In genomic region chr1:119318466-119319309, GRCh38 we compare ENCODE assay signal across 13 cellular contexts. TPM values are rescaled to one million over a fixed set of nuclear protein-coding genes. Genes with fewer than 3 reads are reported as not detected.
DNase-seq lines count a peak whose midpoint lies in the region; ATAC-seq and TF ChIP-seq lines count a peak whose summit lies in the region.
"Had no signal": no experiment of that assay in that cellular context is flagged by ENCODE, and none has a peak within 500 bp of the region (broad histone marks: within the 10 kb centered on the region; RNA-seq: fewer than 3 reads in every experiment).

No MANE protein-coding gene starts in this region.

- DNase-seq in activated CD8-positive, alpha-beta memory T cell treated with anti-CD3 and anti-CD28 coated beads, Interleukin-2, amount 10 ng/mL, durations not matched to agents 7 days and 5 days, result peak; percentile 45
- DNase-seq in activated CD8-positive, alpha-beta memory T cell treated with anti-CD3 and anti-CD28 coated beads, Interleukin-2, amount 50 U/mL, for 4 hours, result no peak
- no peak for DNase-seq in stimulated activated naive CD8-positive, alpha-beta T cell treated with anti-CD3 and anti-CD28 coated beads, Interleukin-15, Interleukin-2, amounts not matched to agents 100 U/mL and 50 U/mL, for 24 hours
- no peak for DNase-seq in mesenteric fat pad (ENCODE audit: low spot score)
- DNase-seq in sigmoid colon, result no peak
- no peak for DNase-seq in activated T-cell treated with anti-CD3 and anti-CD28 coated beads, Interleukin-2, amount 50 U/mL, for 1 hour
- DNase-seq: ACHN, NCI-H446 treated with DMSO at 0.1 percent for 48 hours had no signal

- peaks cover under 1% of the 10 kb centered on the region for H3K27me3 Mint-ChIP-seq in activated CD8-positive, alpha-beta memory T cell treated with anti-CD3 and anti-CD28 coated beads, Interleukin-2, amount 10 ng/mL, durations not matched to agents 7 days and 5 days

- no peak overlapping the region for H3K4me3 ChIP-seq in sigmoid colon

- no peak overlapping the region for H3K4me3 Mint-ChIP-seq in activated CD8-positive, alpha-beta memory T cell treated with anti-CD3 and anti-CD28 coated beads, Interleukin-2, amount 10 ng/mL, durations not matched to agents 7 days and 5 days
- H3K4me3 Mint-ChIP-seq: WTC11 had no signal

- CTCF ChIA-PET in activated CD8-positive, alpha-beta memory T cell treated with anti-CD3 and anti-CD28 coated beads, Interleukin-2, amount 10 ng/mL, durations not matched to agents 7 days and 5 days (lab: Charles Lee), result no interaction called here

- H3K27ac Mint-ChIP-seq in activated CD8-positive, alpha-beta memory T cell treated with anti-CD3 and anti-CD28 coated beads, Interleukin-2, amount 10 ng/mL, durations not matched to agents 7 days and 5 days, result no peak overlapping the region
- H3K27ac Mint-ChIP-seq: WTC11 had no signal

- no peaks in the 10 kb centered on the region for H3K36me3 Mint-ChIP-seq in activated CD8-positive, alpha-beta memory T cell treated with anti-CD3 and anti-CD28 coated beads, Interleukin-2, amount 10 ng/mL, durations not matched to agents 7 days and 5 days

- intact Hi-C loops in sigmoid colon (cut with DNase I), result no loop called here

- peak overlapping the region in 1 of 4 donors; percentile 16 for H3K27ac ChIP-seq in sigmoid colon

- peaks cover 0 to 40% (median 20%) of the 10 kb centered on the region in 4 donors for H3K4me1 ChIP-seq in sigmoid colon

- peaks cover 6% of the 10 kb centered on the region for H3K4me1 Mint-ChIP-seq in activated CD8-positive, alpha-beta memory T cell treated with anti-CD3 and anti-CD28 coated beads, Interleukin-2, amount 10 ng/mL, durations not matched to agents 7 days and 5 days

- no peaks in the 10 kb centered on the region for H3K9me3 Mint-ChIP-seq in activated CD8-positive, alpha-beta memory T cell treated with anti-CD3 and anti-CD28 coated beads, Interleukin-2, amount 10 ng/mL, durations not matched to agents 7 days and 5 days (ENCODE audit: low read depth)
- H3K9me3 Mint-ChIP-seq: WTC11 had no signal

- TF ChIP-seq POLR2A in sigmoid colon (IDR thresholded peaks at IDR 0.05), result no peak

- H3K27me3 ChIP-seq in sigmoid colon, result no peaks in the 10 kb centered on the region

- no peak for TF ChIP-seq CTCF in sigmoid colon (IDR thresholded peaks at IDR 0.05)

- H3K9me3 ChIP-seq in sigmoid colon, result no peaks in the 10 kb centered on the region

- no peak for TF ChIP-seq EP300 in sigmoid colon (IDR thresholded peaks at IDR 0.05)

- peak; percentile 75 for ATAC-seq in activated CD8-positive, alpha-beta memory T cell treated with anti-CD3 and anti-CD28 coated beads, Interleukin-2, amount 10 ng/mL, durations not matched to agents 7 days and 5 days
- ATAC-seq in GM21576 (IDR thresholded peaks at IDR 0.05; ENCODE audit: unreplicated experiment) (peak; percentile 68), HG03159 (IDR thresholded peaks at IDR 0.05; ENCODE audit: unreplicated experiment) (peak; percentile 61)
- peak; percentile 55 for ATAC-seq in stimulated activated naive CD8-positive, alpha-beta T cell treated with anti-CD3 and anti-CD28 coated beads, Interleukin-15, Interleukin-2, amounts not matched to agents 100 U/mL and 50 U/mL, for 24 hours
- ATAC-seq: Right ventricle myocardium inferior, WTC11 had no signal

- no peaks in the 10 kb centered on the region for H3K36me3 ChIP-seq in sigmoid colon

- 79 to 81% methylated on average over 7 of the region's 7 CpGs for WGBS in sigmoid colon, 2 donors

RNA-seq across cellular contexts. Expression of gene HAO2, which starts 49.9 kb away (rescaled TPM):
- total RNA-seq in activated CD8-positive, alpha-beta memory T cell treated with anti-CD3 and anti-CD28 coated beads, Interleukin-2, amount 10 ng/mL, durations not matched to agents 7 days and 5 days, result not detected
- not detected for total RNA-seq in mesenteric fat pad
- total RNA-seq in sigmoid colon, result not detected
- not detected for polyA plus RNA-seq in sigmoid colon
- total RNA-seq: cerebellum, Right ventricle myocardium inferior had no signal
